Comparison of ENCODE assay signal across 8 cellular contexts in genomic region chr17:36602030-36602737, GRCh38. TPM values are rescaled to one million over a fixed set of nuclear protein-coding genes. Genes with fewer than 3 reads are reported as not detected.
DNase-seq lines count a peak whose midpoint lies in the region; ATAC-seq lines count a peak whose summit lies in the region.

No MANE protein-coding gene starts in this region.

- no peaks in the 10 kb centered on the region for H3K9me3 Mint-ChIP-seq in activated naive CD4-positive, alpha-beta T cell treated with anti-CD3 and anti-CD28 coated beads, Interleukin-2, amount 50 U/mL, for 24 hours

- H3K27ac Mint-ChIP-seq in activated naive CD4-positive, alpha-beta T cell treated with anti-CD3 and anti-CD28 coated beads, Interleukin-2, amount 50 U/mL, for 24 hours, result peak overlapping the region; percentile 4

- H3K27me3 Mint-ChIP-seq in activated naive CD4-positive, alpha-beta T cell treated with anti-CD3 and anti-CD28 coated beads, Interleukin-2, amount 50 U/mL, for 24 hours, result no peaks in the 10 kb centered on the region

- intact Hi-C loops in sciatic nerve (cut with DNase I), result no loop called here

- peak; percentile 44 for ATAC-seq in sciatic nerve
- ATAC-seq in HG03457 (IDR thresholded peaks at IDR 0.05; ENCODE audit: unreplicated experiment), result no peak

- peak overlapping the region; percentile 89 for H3K4me3 ChIP-seq in Jurkat, Clone E6-1 (ENCODE audit: low read length)

- no peaks in the 10 kb centered on the region for H3K36me3 Mint-ChIP-seq in activated naive CD4-positive, alpha-beta T cell treated with anti-CD3 and anti-CD28 coated beads, Interleukin-2, amount 50 U/mL, for 24 hours

- H3K4me1 Mint-ChIP-seq in activated naive CD4-positive, alpha-beta T cell treated with anti-CD3 and anti-CD28 coated beads, Interleukin-2, amount 50 U/mL, for 24 hours, result peaks cover 38% of the 10 kb centered on the region

- DNase-seq in NCI-H510A (lab: John Stamatoyannopoulos, UW), result peak; percentile 12
- no peak for DNase-seq in NCI-H510A treated with DMSO at 0.1 percent for 48 hours (lab: John Stamatoyannopoulos, UW)
- no peak for DNase-seq in Jurkat, Clone E6-1 (ENCODE audit: low read depth, low spot score)
- DNase-seq in hepatic stellate cell (ENCODE audit: low spot score), result peak; percentile 41
- DNase-seq in sciatic nerve (ENCODE audit: low spot score), result peak; percentile 57
- DNase-seq in NCI-H2029 treated with DMSO at 0.1 percent for 48 hours (lab: John Stamatoyannopoulos, UW), result no peak

- H3K4me3 Mint-ChIP-seq in activated naive CD4-positive, alpha-beta T cell treated with anti-CD3 and anti-CD28 coated beads, Interleukin-2, amount 50 U/mL, for 24 hours, result peak overlapping the region; percentile 92

RNA-seq across cellular contexts. Expression of gene MRM1, which starts 0.8 kb away (rescaled TPM):
- polyA plus RNA-seq in Jurkat, Clone E6-1 (2012; ENCODE audit: insufficient read depth, insufficient read length), result 12.2 TPM
- 5.6 TPM for total RNA-seq in sciatic nerve

RNA-seq across cellular contexts. Expression of gene DHRS11, which starts 10.5 kb away (rescaled TPM):
- 20.1 TPM for polyA plus RNA-seq in Jurkat, Clone E6-1 (2012; ENCODE audit: insufficient read depth, insufficient read length)
- total RNA-seq in sciatic nerve, result 5.4 TPM

RNA-seq across cellular contexts. Expression of gene GGNBP2, which starts 57.5 kb away (rescaled TPM):
- polyA plus RNA-seq in Jurkat, Clone E6-1 (2012; ENCODE audit: insufficient read depth, insufficient read length), result 48.8 TPM
- 88.8 TPM for total RNA-seq in sciatic nerve

Comparison
In these comparisons a context has a peak if more than half of its experiments do, and no peak if none do; other contexts are left out.
1. DNase-seq: peak in NCI-H510A (single experiment), hepatic stellate cell (single experiment) and sciatic nerve (single experiment); none in NCI-H510A treated with DMSO at 0.1 percent for 48 hours (single experiment), Jurkat, Clone E6-1 (single experiment) and NCI-H2029 treated with DMSO at 0.1 percent for 48 hours (single experiment).